Comparison of ENCODE assay signal across 10 cellular contexts in genomic region chr6:91482498-91482897, GRCh38.
DNase-seq lines count a peak whose midpoint lies in the region; ATAC-seq and TF ChIP-seq lines count a peak whose summit lies in the region.
"Had no signal": no experiment of that assay in that cellular context is flagged by ENCODE, and none has a peak within 500 bp of the region (broad histone marks: within the 10 kb centered on the region; RNA-seq: fewer than 3 reads in every experiment).

No MANE protein-coding gene starts in this region.

- no peak overlapping the region for H3K4me3 ChIP-seq in upper lobe of right lung
- H3K4me3 ChIP-seq: breast epithelium, gastroesophageal sphincter had no signal

- no peaks in the 10 kb centered on the region for H3K9me3 ChIP-seq in upper lobe of right lung
- H3K9me3 ChIP-seq: breast epithelium, gastroesophageal sphincter had no signal

- no peaks in the 10 kb centered on the region for H3K27me3 ChIP-seq in upper lobe of right lung
- H3K27me3 ChIP-seq: breast epithelium, gastroesophageal sphincter had no signal

- H3K27ac ChIP-seq in upper lobe of right lung, result no peak overlapping the region
- H3K27ac ChIP-seq: breast epithelium, gastroesophageal sphincter had no signal

- H3K4me1 ChIP-seq in upper lobe of right lung, result no peaks in the 10 kb centered on the region
- H3K4me1 ChIP-seq: breast epithelium, gastroesophageal sphincter had no signal

- intact Hi-C loops in upper lobe of right lung (cut with DNase I), result no loop called here

- peak; percentile 81 for ATAC-seq in GM18870 (IDR thresholded peaks at IDR 0.05; ENCODE audit: unreplicated experiment)
- peak; percentile 73 for ATAC-seq in GM21723 (IDR thresholded peaks at IDR 0.05; ENCODE audit: unreplicated experiment)
- ATAC-seq in HG03378 (IDR thresholded peaks at IDR 0.05; ENCODE audit: unreplicated experiment), result peak; percentile 81
- ATAC-seq in upper lobe of right lung, result no peak
- ATAC-seq: gastroesophageal sphincter had no signal

- no peak for TF ChIP-seq CTCF in upper lobe of right lung (IDR thresholded peaks at IDR 0.05)

- H3K36me3 ChIP-seq in upper lobe of right lung, result no peaks in the 10 kb centered on the region
- H3K36me3 ChIP-seq: breast epithelium, gastroesophageal sphincter had no signal

- peak; percentile 77 for DNase-seq in glomerular endothelial cell (ENCODE audit: extremely low read depth, low read depth, low spot score)
- no peak for DNase-seq in hepatic stellate cell (ENCODE audit: low spot score)
- no peak for DNase-seq in NK-92 treated with Interleukin-12 subunit alpha and Interleukin-12 subunit beta, amount 100 ng/mL, for 24 hours (lab: John Stamatoyannopoulos, UW)
- DNase-seq in upper lobe of right lung, result no peak
- DNase-seq in hypothalamus (lab: John Stamatoyannopoulos, UW), result no peak
